2 cellular contexts compared by ENCODE assay signal in genomic region chrX:11190745-11191510, GRCh38.
TF ChIP-seq lines count a peak whose summit lies in the region.

No MANE protein-coding gene starts in this region.

TF ChIP-seq in SK-N-SH treated with all-trans-retinoic acid at 6 μM for 48 hours, 23 proteins besides CTCF, POLR2A, EP300 and RAD21 (continued from another document):
- no peak for TF ChIP-seq TSHZ2 (CRISPR knock-in tag; IDR thresholded peaks at IDR 0.05)
- TF ChIP-seq ZFP3 (CRISPR knock-in tag; IDR thresholded peaks at IDR 0.05), result no peak
- no peak for TF ChIP-seq ZFP30 (CRISPR knock-in tag; IDR thresholded peaks at IDR 0.05)
- TF ChIP-seq GLIS3 (CRISPR knock-in tag; IDR thresholded peaks at IDR 0.05), result no peak
- TF ChIP-seq BACH2 (CRISPR knock-in tag; IDR thresholded peaks at IDR 0.05; ENCODE audit: borderline replicate concordance), result no peak
- no peak for TF ChIP-seq POU6F1 (CRISPR knock-in tag; IDR thresholded peaks at IDR 0.05; ENCODE audit: borderline replicate concordance, low read depth)
- no peak for TF ChIP-seq ARNTL (CRISPR knock-in tag; IDR thresholded peaks at IDR 0.05; ENCODE audit: borderline replicate concordance, low read depth)
- TF ChIP-seq PATZ1 (CRISPR knock-in tag; IDR thresholded peaks at IDR 0.05; ENCODE audit: borderline replicate concordance), result no peak
- no peak for TF ChIP-seq TCF4 (CRISPR knock-in tag; IDR thresholded peaks at IDR 0.05; ENCODE audit: borderline replicate concordance)
- TF ChIP-seq OSR1 (CRISPR knock-in tag; IDR thresholded peaks at IDR 0.05), result no peak
- no peak for TF ChIP-seq ZC3H10 (CRISPR knock-in tag; IDR thresholded peaks at IDR 0.05)
- no peak for TF ChIP-seq ZNF70 (CRISPR knock-in tag; IDR thresholded peaks at IDR 0.05)

TF ChIP-seq in WTC11, 78 proteins besides CTCF, POLR2A, EP300 and RAD21 (continued from another document):
- TF ChIP-seq AFF4 (CRISPR knock-in tag; IDR thresholded peaks at IDR 0.05; ENCODE audit: borderline replicate concordance) (no peak), NR3C1 (CRISPR knock-in tag; conservative IDR thresholded peaks at IDR 0.05; ENCODE audit: low read depth) (no peak), NFYB (CRISPR knock-in tag; conservative IDR thresholded peaks at IDR 0.05; ENCODE audit: low read depth) (no peak), ELF4 (CRISPR knock-in tag; IDR thresholded peaks at IDR 0.05; ENCODE audit: low read depth) (no peak)
